1 cellular context compared by ENCODE assay signal in the genomic region with DNA sequence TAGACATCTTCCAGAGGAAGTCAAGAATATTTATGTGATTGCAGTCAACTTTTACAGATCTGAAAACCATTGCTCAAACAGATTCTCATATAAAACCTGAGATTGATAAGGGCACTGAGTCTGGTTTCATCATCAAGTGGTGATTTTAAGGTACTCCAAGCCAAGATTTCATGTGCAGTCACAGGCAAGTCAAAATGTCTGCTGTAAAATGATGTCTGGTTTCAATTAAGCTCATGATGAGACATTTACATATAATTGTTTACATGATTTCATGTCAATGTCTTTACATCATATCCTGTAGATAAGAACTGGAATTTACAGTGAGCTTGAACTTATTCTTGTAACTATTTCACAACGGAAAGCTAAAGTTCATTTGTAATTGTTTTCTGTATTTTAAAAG.
TF ChIP-seq lines count a peak whose summit lies in the region.

No MANE protein-coding gene starts in this region.

TF ChIP-seq in SK-N-SH, 30 proteins besides CTCF, POLR2A, EP300 and RAD21:
- TF ChIP-seq FOXJ3 (CRISPR knock-in tag; IDR thresholded peaks at IDR 0.05) (peak; percentile 81), TCF12 (IDR thresholded peaks at IDR 0.05) (peak; percentile 82), FOXM1 (IDR thresholded peaks at IDR 0.05; ENCODE audit: low read depth) (no peak)
